Comparison of ENCODE assay signal across 8 cellular contexts in the genomic region with DNA sequence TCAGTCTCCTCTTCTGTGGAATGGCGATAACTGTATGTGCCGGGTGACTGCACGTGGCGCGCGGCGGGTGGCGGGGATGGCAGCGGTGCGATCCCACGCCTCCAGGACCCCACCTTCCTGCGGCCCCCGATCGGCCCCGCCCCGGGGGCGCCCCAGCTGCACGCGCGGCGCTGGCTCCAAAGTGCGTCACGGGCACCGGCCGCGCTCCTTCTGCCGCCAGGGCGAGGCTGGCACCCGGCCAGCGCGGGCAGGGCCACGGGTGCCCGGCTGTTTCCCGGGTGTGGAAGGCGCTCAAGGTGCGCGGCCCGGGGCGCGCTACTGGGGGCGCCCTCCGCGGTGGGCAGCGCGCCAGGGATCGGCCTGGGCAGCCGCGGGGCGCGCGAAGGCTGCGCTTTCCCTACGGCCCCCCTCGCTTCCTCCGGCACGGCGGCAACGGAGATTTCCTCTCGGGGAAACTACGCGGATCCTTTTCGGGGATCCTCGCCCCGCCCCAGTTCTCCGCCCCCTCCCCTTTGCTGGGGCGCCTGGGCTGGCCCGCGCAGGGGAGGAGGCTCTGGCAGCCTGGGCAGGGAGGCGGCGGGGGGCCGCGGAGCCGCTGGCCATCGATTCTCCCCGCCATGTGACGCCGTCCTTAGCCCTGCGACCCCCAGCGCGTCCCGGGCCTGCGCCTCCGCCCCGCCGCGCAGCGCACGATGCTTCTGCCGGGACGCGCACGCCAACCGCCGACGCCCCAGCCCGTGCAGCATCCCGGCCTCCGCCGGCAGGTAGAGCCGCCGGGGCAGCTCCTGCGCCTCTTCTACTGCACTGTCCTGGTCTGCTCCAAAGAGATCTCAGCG. TPM values are rescaled to one million over a fixed set of nuclear protein-coding genes. Genes with fewer than 3 reads are reported as not detected.
DNase-seq lines count a peak whose midpoint lies in the region; TF ChIP-seq lines count a peak whose summit lies in the region.

Gene EVA1C (plus strand): TSS at position 545 of the 836 bp plus-strand sequence. CDS start 148 bp downstream, at position 693.

- no peaks in the 10 kb centered on the region for H3K27me3 Mint-ChIP-seq in CD8-positive, alpha-beta memory T cell
- H3K27me3 Mint-ChIP-seq in endothelial cell (ENCODE audit: unreplicated experiment) (peaks cover 13% of the 10 kb centered on the region), mesothelial cell of epicardium (ENCODE audit: low read depth) (peaks cover 88% of the 10 kb centered on the region)

- peak within 1 kb of the TSS; percentile 88 for H3K4me3 ChIP-seq in CD8-positive, alpha-beta memory T cell (ENCODE audit: low read length)

- peak within 1 kb of the TSS; percentile 90 for H3K27ac ChIP-seq in CD8-positive, alpha-beta memory T cell (ENCODE audit: low read depth, low read length)

- DNase-seq in CD8-positive, alpha-beta memory T cell = peak; percentile 68 to 86 (median 80)
- DNase-seq in NCI-H2227 (lab: John Stamatoyannopoulos, UW; ENCODE audit: unreplicated experiment) (peak; percentile 73), activated T-cell treated with anti-CD3 and anti-CD28 coated beads for 1 hour (ENCODE audit: low read depth) (peak; percentile 59), endothelial cell (ENCODE audit: low spot score) (peak; percentile 20), mesothelial cell of epicardium (ENCODE audit: low spot score in 2 of 2, unreplicated experiment in 2 of 2) (peak; percentile 37 to 60), NOMO-1 treated with DMSO at 0.1 percent for 48 hours (lab: John Stamatoyannopoulos, UW; ENCODE audit: unreplicated experiment) (no peak), foreskin melanocyte (no peak)
- peak; percentile 41 for DNase-seq in stimulated activated CD8-positive, alpha-beta memory T cell treated with anti-CD3 and anti-CD28 coated beads, Interleukin-15, amount 100 ng/mL, for 1 hour (ENCODE audit: low read depth)

- H3K9me3 ChIP-seq in CD8-positive, alpha-beta memory T cell (ENCODE audit: low read length) = no peaks in the 10 kb centered on the region

- H3K36me3 Mint-ChIP-seq in CD8-positive, alpha-beta memory T cell = peaks cover 0 to 23% (median 2%) of the 10 kb centered on the region in 3 donors
- H3K36me3 Mint-ChIP-seq in endothelial cell (ENCODE audit: low read depth, unreplicated experiment) (peaks cover 3% of the 10 kb centered on the region), mesothelial cell of epicardium (no peaks in the 10 kb centered on the region)

- peaks cover 54 to 86% (median 63%) of the 10 kb centered on the region in 3 donors for H3K4me1 Mint-ChIP-seq in CD8-positive, alpha-beta memory T cell
- H3K4me1 Mint-ChIP-seq in endothelial cell (ENCODE audit: unreplicated experiment) = peaks cover 3% of the 10 kb centered on the region
- peaks cover 22% of the 10 kb centered on the region for H3K4me1 Mint-ChIP-seq in mesothelial cell of epicardium

- CTCF ChIA-PET in CD8-positive, alpha-beta memory T cell (lab: Charles Lee) = interaction anchor here (1.2 to 4.9 kb wide), 4 partner anchors 9 to 188 kb away, joined by 4 to 25 read pairs (median 7); partner anchors contain the start of gene URB1

- TF ChIP-seq CTCF in endothelial cell (IDR thresholded peaks at IDR 0.05; ENCODE audit: unreplicated experiment) = no peak
- no peak for TF ChIP-seq CTCF in mesothelial cell of epicardium (IDR thresholded peaks at IDR 0.05; ENCODE audit: unreplicated experiment)

- H3K9me3 Mint-ChIP-seq in CD8-positive, alpha-beta memory T cell = no peaks in the 10 kb centered on the region
- H3K9me3 Mint-ChIP-seq in endothelial cell (ENCODE audit: unreplicated experiment) (no peaks in the 10 kb centered on the region), mesothelial cell of epicardium (no peaks in the 10 kb centered on the region)

- POLR2A ChIA-PET in CD8-positive, alpha-beta memory T cell (lab: Charles Lee) = interaction anchor here (0.8 to 3.2 kb wide), 9 partner anchors 9 to 200 kb away, joined by 3 to 29 read pairs (median 5); partner anchors contain the start of genes CFAP298 and URB1

- no peaks in the 10 kb centered on the region for H3K27me3 ChIP-seq in CD8-positive, alpha-beta memory T cell (ENCODE audit: insufficient read depth, low read length, poor library complexity, severe bottlenecking)

- H3K27ac Mint-ChIP-seq in CD8-positive, alpha-beta memory T cell = peak within 1 kb of the TSS; percentile 90 to 99 (median 96)
- H3K27ac Mint-ChIP-seq in endothelial cell (ENCODE audit: unreplicated experiment) (no peak within 1 kb of the TSS), mesothelial cell of epicardium (no peak within 1 kb of the TSS)

- no peaks in the 10 kb centered on the region for H3K36me3 ChIP-seq in CD8-positive, alpha-beta memory T cell (ENCODE audit: insufficient read depth, low read length)

- peaks cover 34% of the 10 kb centered on the region for H3K4me1 ChIP-seq in CD8-positive, alpha-beta memory T cell (ENCODE audit: insufficient read depth, low read length)

- peak within 1 kb of the TSS; percentile 93 to 97 (median 96) for H3K4me3 Mint-ChIP-seq in CD8-positive, alpha-beta memory T cell
- H3K4me3 Mint-ChIP-seq in endothelial cell (ENCODE audit: unreplicated experiment) (peak within 1 kb of the TSS; percentile 79), mesothelial cell of epicardium (peak within 1 kb of the TSS; percentile 77)

RNA-seq across cellular contexts. Expression of gene EVA1C, which starts in this region (rescaled TPM):
- 10 to 100 TPM; 13.4 to 16.2 TPM for total RNA-seq in CD8-positive, alpha-beta memory T cell
- polyA plus RNA-seq in CD8-positive, alpha-beta memory T cell = 25.8 TPM
- total RNA-seq in endothelial cell (ENCODE audit: unreplicated experiment) (1.1 TPM), mesothelial cell of epicardium (2.1 to 3.8 TPM (median 3.1 TPM) in 3 replicates)

Comparison
In these comparisons a context has a peak if more than half of its experiments do, and no peak if none do; other contexts are left out.
1. DNase-seq: peak in CD8-positive, alpha-beta memory T cell (5 of 5), NCI-H2227 (single experiment), activated T-cell treated with anti-CD3 and anti-CD28 coated beads for 1 hour (single experiment), endothelial cell (single experiment), mesothelial cell of epicardium (2 of 2) and stimulated activated CD8-positive, alpha-beta memory T cell treated with anti-CD3 and anti-CD28 coated beads, Interleukin-15, amount 100 ng/mL, for 1 hour (single experiment); none in NOMO-1 treated with DMSO at 0.1 percent for 48 hours (single experiment) and foreskin melanocyte (single experiment).
2. H3K27ac Mint-ChIP-seq: peak in CD8-positive, alpha-beta memory T cell (8 of 8); none in endothelial cell (single experiment) and mesothelial cell of epicardium (single experiment).
3. Peak in every context shown above with its lines, with median percentiles within 50 percentile points of each other: H3K4me3 Mint-ChIP-seq.